ENCODE assay signal across 18 cellular contexts in genomic region chr9:95165004-95165403, GRCh38.
A peak's percentile ranks its signal among the peaks of the same experiment; 100 is the strongest.
DNase-seq lines count a peak whose midpoint lies in the region; FAIRE-seq lines count a peak whose summit lies in the region.
"Had no signal": no experiment of that assay in that cellular context is flagged by ENCODE, and none has a peak within 500 bp of the region (broad histone marks: within the 10 kb centered on the region; RNA-seq: fewer than 3 reads in every experiment).

No MANE protein-coding gene starts in this region.

- H3K27me3 ChIP-seq in small intestine (ENCODE audit: control insufficient read depth in 2 of 2, insufficient read depth in 2 of 2, low read length in 2 of 2): no peaks in the 10 kb centered on the region
- H3K27me3 ChIP-seq: BLaER1 treated with 17β-estradiol and CSF1 and Interleukin-3, amounts not matched to agents 10 nM and 100 nM had no signal

- intact Hi-C loops in activated T-helper 2 cell treated with anti-CD3 and anti-CD28 coated beads, Interferon-gamma antibody, Interleukin-2, Interleukin-4, amounts not matched to agents 10 μg/mL and 5 μg/mL and 100 μg/mL, durations not matched to agents 14 hours and 24 hours and 36 hours (cut with micrococcal nuclease): no loop called here

- peaks cover 0 to 5% of the 10 kb centered on the region in 2 donors for H3K36me3 ChIP-seq in small intestine (ENCODE audit: control insufficient read depth in 2 of 2, insufficient read depth in 2 of 2, low read length in 2 of 2)

- H3K27ac ChIP-seq in small intestine (ENCODE audit: low read depth in 1 of 2, low read length in 1 of 2): no peak overlapping the region
- H3K27ac ChIP-seq: BLaER1 treated with 17β-estradiol and CSF1 and Interleukin-3, amounts not matched to agents 10 nM and 100 nM had no signal

- peak overlapping the region; percentile 3 for H3K27ac Mint-ChIP-seq in activated T-helper 2 cell treated with anti-CD3 and anti-CD28 coated beads, Interferon-gamma antibody, Interleukin-2, Interleukin-4, amounts not matched to agents 10 μg/mL and 5 μg/mL and 100 μg/mL, durations not matched to agents 14 hours and 24 hours and 36 hours
- H3K27ac Mint-ChIP-seq: B cell; CD8-positive, alpha-beta T cell; H9 had no signal

- FAIRE-seq in A204.1 (lab: Jason Lieb, UNC) (peak; percentile 47), islet of Langerhans (lab: Jason Lieb, UNC) (peak; percentile 5), small intestine (lab: Jason Lieb, UNC) (peak; percentile 30)
- FAIRE-seq: GM12878, GM19239, H1, HTR-8/SVneo had no signal

- H3K9me3 Mint-ChIP-seq in activated T-helper 2 cell treated with anti-CD3 and anti-CD28 coated beads, Interferon-gamma antibody, Interleukin-2, Interleukin-4, amounts not matched to agents 10 μg/mL and 5 μg/mL and 100 μg/mL, durations not matched to agents 14 hours and 24 hours and 36 hours: peaks cover 23% of the 10 kb centered on the region
- H3K9me3 Mint-ChIP-seq: H9 had no signal

- no peak for DNase-seq in activated T-helper 2 cell treated with anti-CD3 and anti-CD28 coated beads, Interferon-gamma antibody, Interleukin-2, Interleukin-4, amounts not matched to agents 10 μg/mL and 5 μg/mL and 100 μg/mL, durations not matched to agents 14 hours and 24 hours and 36 hours (ENCODE audit: low spot score)
- DNase-seq in small intestine: no peak
- DNase-seq in ecto neural progenitor cell (ENCODE audit: low spot score): no peak
- no peak for DNase-seq in NCI-H69 (lab: John Stamatoyannopoulos, UW)
- no peak for DNase-seq in amniotic stem cell (lab: John Stamatoyannopoulos, UW)
- DNase-seq: 8988T; Calu3; CD8-positive, alpha-beta T cell; DMS79 treated with DMSO at 0.1 percent for 48 hours; H9 had no signal

- peaks cover 20% of the 10 kb centered on the region for H3K4me1 Mint-ChIP-seq in activated T-helper 2 cell treated with anti-CD3 and anti-CD28 coated beads, Interferon-gamma antibody, Interleukin-2, Interleukin-4, amounts not matched to agents 10 μg/mL and 5 μg/mL and 100 μg/mL, durations not matched to agents 14 hours and 24 hours and 36 hours (ENCODE audit: low read depth)
- H3K4me1 Mint-ChIP-seq: B cell had no signal

- 84 to 98% (median 91%) methylated on average over 1 of the region's 1 CpG for WGBS in small intestine, 3 donors

- H3K36me3 Mint-ChIP-seq in activated T-helper 2 cell treated with anti-CD3 and anti-CD28 coated beads, Interferon-gamma antibody, Interleukin-2, Interleukin-4, amounts not matched to agents 10 μg/mL and 5 μg/mL and 100 μg/mL, durations not matched to agents 14 hours and 24 hours and 36 hours (ENCODE audit: low read depth): peaks cover 53% of the 10 kb centered on the region

- H3K4me3 Mint-ChIP-seq in activated T-helper 2 cell treated with anti-CD3 and anti-CD28 coated beads, Interferon-gamma antibody, Interleukin-2, Interleukin-4, amounts not matched to agents 10 μg/mL and 5 μg/mL and 100 μg/mL, durations not matched to agents 14 hours and 24 hours and 36 hours (ENCODE audit: low read depth): no peak overlapping the region
- H3K4me3 Mint-ChIP-seq: B cell; CD8-positive, alpha-beta T cell; H9 had no signal

- no peaks in the 10 kb centered on the region for H3K27me3 Mint-ChIP-seq in activated T-helper 2 cell treated with anti-CD3 and anti-CD28 coated beads, Interferon-gamma antibody, Interleukin-2, Interleukin-4, amounts not matched to agents 10 μg/mL and 5 μg/mL and 100 μg/mL, durations not matched to agents 14 hours and 24 hours and 36 hours (ENCODE audit: low read depth)
- H3K27me3 Mint-ChIP-seq: B cell had no signal

- no peak overlapping the region for H3K4me3 ChIP-seq in small intestine (ENCODE audit: low read depth in 1 of 2, low read length in 2 of 2)
- H3K4me3 ChIP-seq: BLaER1 treated with 17β-estradiol and CSF1 and Interleukin-3, amounts not matched to agents 10 nM and 100 nM; GM12878 had no signal

- no peaks in the 10 kb centered on the region for H3K4me1 ChIP-seq in small intestine (ENCODE audit: control insufficient read depth in 2 of 2, insufficient read depth in 1 of 2, low read depth in 1 of 2, low read length in 1 of 2)

- H3K9me3 ChIP-seq in small intestine (ENCODE audit: control insufficient read depth, low read depth): no peaks in the 10 kb centered on the region
